In the genomic region with DNA sequence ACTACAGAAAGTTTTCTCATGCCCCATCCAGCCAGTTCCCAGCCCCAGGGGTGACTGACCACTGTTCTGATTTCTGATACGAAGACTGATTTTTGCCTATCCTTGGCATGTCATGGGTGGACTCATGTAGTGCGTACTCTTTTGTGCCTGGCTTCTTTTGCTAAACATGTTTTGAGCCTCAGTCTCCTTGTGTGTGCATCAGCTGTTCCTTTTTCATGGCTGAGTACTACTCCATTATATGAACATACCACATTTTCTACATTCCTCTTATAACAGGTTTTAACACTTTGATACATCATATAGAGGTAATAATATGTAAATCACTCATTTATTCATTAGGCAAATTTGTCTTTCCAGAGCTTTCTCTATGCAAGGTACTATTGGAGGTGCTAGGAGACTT, we compare ENCODE assay signal across 8 cellular contexts.
"Had no signal": no experiment of that assay in that cellular context is flagged by ENCODE, and none has a peak within 500 bp of the region (broad histone marks: within the 10 kb centered on the region; RNA-seq: fewer than 3 reads in every experiment).

No MANE protein-coding gene starts in this region.

- DNase-seq: GDM1, GF-D8 had no signal

- FAIRE-seq: G401.6, GM12878, GM12891, GM12892, GM18507, GM19239 had no signal

- ATAC-seq: GM12878 had no signal

- H3K4me3 ChIP-seq: GM12878 had no signal
